25 cellular contexts compared by ENCODE assay signal in genomic region chr3:171821778-171822358, GRCh38. TPM values are rescaled to one million over a fixed set of nuclear protein-coding genes. Genes with fewer than 3 reads are reported as not detected.
"Had no signal": no experiment of that assay in that cellular context is flagged by ENCODE, and none has a peak within 500 bp of the region (broad histone marks: within the 10 kb centered on the region; RNA-seq: fewer than 3 reads in every experiment).

No MANE protein-coding gene starts in this region.

- ATAC-seq: foreskin keratinocyte; heart left ventricle; naive thymus-derived CD4-positive, alpha-beta T cell; pancreas had no signal

- FAIRE-seq: pancreas had no signal

- H3K9me3 ChIP-seq: breast epithelium, esophagus muscularis mucosa, pancreas, prostate gland, thoracic aorta, uterus had no signal

- H3K4me1 ChIP-seq: breast epithelium, esophagus muscularis mucosa, foreskin keratinocyte, prostate gland, uterus had no signal

- H3K27ac ChIP-seq: breast epithelium, esophagus muscularis mucosa, foreskin keratinocyte, heart left ventricle, pancreas, prostate gland, thoracic aorta, uterus, WERI-Rb-1 had no signal

- H3K27me3 ChIP-seq: breast epithelium, esophagus muscularis mucosa, foreskin keratinocyte, heart left ventricle, pancreas, uterus had no signal

- H3K4me3 Mint-ChIP-seq: activated CD4-positive, alpha-beta T cell treated with anti-CD3 and anti-CD28 coated beads, Interleukin-2, amount 10 ng/mL, durations not matched to agents 7 days and 5 days; activated naive CD4-positive, alpha-beta T cell treated with anti-CD3 and anti-CD28 coated beads for 36 hours; dendritic cell treated with granulocyte-macrophage colony-stimulating factor and Interleukin-4, amounts not matched to agents 40 ng/mL and 50 ng/mL, for 4 days; endodermal cell; naive thymus-derived CD4-positive, alpha-beta T cell; neural crest cell had no signal

- H3K36me3 Mint-ChIP-seq: naive thymus-derived CD4-positive, alpha-beta T cell had no signal

- H3K4me1 Mint-ChIP-seq: activated CD4-positive, alpha-beta T cell treated with anti-CD3 and anti-CD28 coated beads, Interleukin-2, amount 10 ng/mL, durations not matched to agents 7 days and 5 days had no signal

- H3K9me3 Mint-ChIP-seq: activated naive CD4-positive, alpha-beta T cell treated with anti-CD3 and anti-CD28 coated beads for 36 hours; dendritic cell treated with granulocyte-macrophage colony-stimulating factor and Interleukin-4, amounts not matched to agents 40 ng/mL and 50 ng/mL, for 4 days; endodermal cell had no signal

- DNase-seq: activated CD4-positive, alpha-beta T cell treated with anti-CD3 and anti-CD28 coated beads, Interleukin-2, amount 10 ng/mL, durations not matched to agents 7 days and 5 days; activated effector memory CD4-positive, alpha-beta T cell treated with anti-CD3 and anti-CD28 coated beads, Interleukin-2, amount 50 U/mL, for 16 hours; activated naive CD4-positive, alpha-beta T cell treated with anti-CD3 and anti-CD28 coated beads for 36 hours; central memory CD4-positive, alpha-beta T cell; endodermal cell; foreskin keratinocyte; heart left ventricle; midbrain; naive thymus-derived CD4-positive, alpha-beta T cell; nucleus accumbens; pancreas; stimulated activated CD4-positive, alpha-beta T cell treated with anti-CD3 and anti-CD28 coated beads, Interleukin-15, amount 100 ng/mL, for 24 hours; stimulated activated CD4-positive, alpha-beta T cell treated with anti-CD3 and anti-CD28 coated beads, Interleukin-2, amount 100 ng/mL, for 24 hours; stimulated activated naive CD4-positive, alpha-beta T cell; trophoblast cell; uterus; WERI-Rb-1 had no signal

- H3K36me3 ChIP-seq: breast epithelium, esophagus muscularis mucosa, heart left ventricle, pancreas, prostate gland, thoracic aorta, uterus, WERI-Rb-1 had no signal

- H3K4me3 ChIP-seq: breast epithelium, esophagus muscularis mucosa, heart left ventricle, pancreas, prostate gland, thoracic aorta, uterus had no signal

- H3K27ac Mint-ChIP-seq: activated CD4-positive, alpha-beta T cell treated with anti-CD3 and anti-CD28 coated beads, Interleukin-2, amount 10 ng/mL, durations not matched to agents 7 days and 5 days; activated naive CD4-positive, alpha-beta T cell treated with anti-CD3 and anti-CD28 coated beads for 36 hours; dendritic cell treated with granulocyte-macrophage colony-stimulating factor and Interleukin-4, amounts not matched to agents 40 ng/mL and 50 ng/mL, for 4 days; endodermal cell; naive thymus-derived CD4-positive, alpha-beta T cell had no signal

RNA-seq across cellular contexts. Expression of gene PLD1, which starts 11.6 kb away (rescaled TPM):
- polyA plus RNA-seq: naive thymus-derived CD4-positive, alpha-beta T cell had no signal

RNA-seq across cellular contexts. Expression of gene TMEM212, which starts 21.3 kb away (rescaled TPM):
- total RNA-seq: activated CD4-positive, alpha-beta T cell treated with anti-CD3 and anti-CD28 coated beads, Interleukin-2, amount 10 ng/mL, durations not matched to agents 7 days and 5 days; activated naive CD4-positive, alpha-beta T cell treated with anti-CD3 and anti-CD28 coated beads for 36 hours; endodermal cell; esophagus muscularis mucosa; foreskin keratinocyte; heart left ventricle; kidney epithelial cell; lower leg skin; naive thymus-derived CD4-positive, alpha-beta T cell; neural crest cell; pancreas; prostate gland; thoracic aorta had no signal
- polyA plus RNA-seq: foreskin keratinocyte; heart left ventricle; naive thymus-derived CD4-positive, alpha-beta T cell; pancreas had no signal
